12 cellular contexts compared by ENCODE assay signal in genomic region chr18:29892960-29893558, GRCh38.
A peak's percentile ranks its signal among the peaks of the same experiment; 100 is the strongest.
DNase-seq lines count a peak whose midpoint lies in the region; ATAC-seq, FAIRE-seq and TF ChIP-seq lines count a peak whose summit lies in the region.
"Had no signal": no experiment of that assay in that cellular context is flagged by ENCODE, and none has a peak within 500 bp of the region (broad histone marks: within the 10 kb centered on the region; RNA-seq: fewer than 3 reads in every experiment).

No MANE protein-coding gene starts in this region.

- H3K27me3 Mint-ChIP-seq in GM23338 (ENCODE audit: insufficient read depth, low read depth, poor library complexity) (no peaks in the 10 kb centered on the region), immature natural killer cell (ENCODE audit: low read depth in 3 of 3) (no peaks in the 10 kb centered on the region)

- CTCF ChIA-PET in BJ (lab: Yijun Ruan, JAX): no interaction called here

- FAIRE-seq in islet of Langerhans (lab: Jason Lieb, UNC): peak; percentile 88

- no peak overlapping the region for H2AFZ ChIP-seq in GM23338
- no peak overlapping the region for H2AFZ ChIP-seq in SU-DHL-6 (ENCODE audit: low read depth, low read length, severe bottlenecking)

- H3K27ac ChIP-seq in GM23338 (ENCODE audit: low read depth) (no peak overlapping the region), SU-DHL-6 (ENCODE audit: low read depth, low read length) (no peak overlapping the region)
- H3K27ac ChIP-seq: esophagus squamous epithelium, neutrophil had no signal

- H3K27me3 ChIP-seq in BJ (ENCODE audit: control insufficient read depth, insufficient read depth, low read length) (no peaks in the 10 kb centered on the region), GM23338 (ENCODE audit: insufficient read depth) (no peaks in the 10 kb centered on the region), SU-DHL-6 (ENCODE audit: low read length) (no peaks in the 10 kb centered on the region)
- H3K27me3 ChIP-seq: esophagus squamous epithelium, neutrophil had no signal

- H3K9ac ChIP-seq in SU-DHL-6 (ENCODE audit: low read length): no peak overlapping the region

- H3K4me2 ChIP-seq in GM23338 (no peak overlapping the region), SU-DHL-6 (ENCODE audit: low read depth, low read length, poor library complexity, severe bottlenecking) (no peak overlapping the region)

- H3K36me3 Mint-ChIP-seq in GM23338 (ENCODE audit: low read depth) (peaks cover 4% of the 10 kb centered on the region; the same call in 1 of the 3 replicates), immature natural killer cell (no peaks in the 10 kb centered on the region)

- DNase-seq in BJ (ENCODE audit: low read depth): no peak
- peak; percentile 39 for DNase-seq in GM23338 (ENCODE audit: low spot score)
- no peak for DNase-seq in iPS-NIHi7 (ENCODE audit: extremely low spot score)
- DNase-seq in iPS-NIHi11 (ENCODE audit: low spot score): no peak
- no peak for DNase-seq in D341Med (ENCODE audit: low spot score)
- DNase-seq in immature natural killer cell: no peak
- DNase-seq: esophagus squamous epithelium had no signal

- no peak overlapping the region for H3K4me3 ChIP-seq in BJ (ENCODE audit: low read depth, low read length)
- no peak overlapping the region for H3K4me3 ChIP-seq in GM23338
- H3K4me3 ChIP-seq in SU-DHL-6 (ENCODE audit: insufficient read depth, low read length, poor library complexity, severe bottlenecking): no peak overlapping the region
- H3K4me3 ChIP-seq: esophagus squamous epithelium had no signal

- H4K20me1 ChIP-seq in GM23338 (replicated peaks; ENCODE audit: insufficient read depth) (no peaks in the 10 kb centered on the region), SU-DHL-6 (ENCODE audit: low read depth, low read length) (no peaks in the 10 kb centered on the region)

- H3K79me2 ChIP-seq in GM23338 (replicated peaks; ENCODE audit: insufficient read depth): no peaks in the 10 kb centered on the region
- H3K79me2 ChIP-seq in SU-DHL-6 (ENCODE audit: insufficient read depth, low read length): no peaks in the 10 kb centered on the region

- POLR2A ChIA-PET in BJ (lab: Charles Lee): no interaction called here

- H3K9me2 ChIP-seq in GM23338 (ENCODE audit: insufficient read depth) (no peaks in the 10 kb centered on the region), SU-DHL-6 (replicated peaks; ENCODE audit: insufficient read depth, low read length) (no peaks in the 10 kb centered on the region)

- no peaks in the 10 kb centered on the region for H3K4me1 ChIP-seq in GM23338 (ENCODE audit: insufficient read depth)
- H3K4me1 ChIP-seq: esophagus squamous epithelium had no signal

- H3K4me1 Mint-ChIP-seq in GM23338 (no peaks in the 10 kb centered on the region), immature natural killer cell (no peaks in the 10 kb centered on the region)

- no peaks in the 10 kb centered on the region for H3K9me3 ChIP-seq in SU-DHL-6 (ENCODE audit: insufficient read depth, low read length)
- H3K9me3 ChIP-seq: esophagus squamous epithelium, neutrophil had no signal

- no peak for ATAC-seq in GM23338

- TF ChIP-seq CTCF in BJ (IDR thresholded peaks at IDR 0.05; ENCODE audit: insufficient read depth, low read depth, low read length) (peak; percentile 37), GM23338 (conservative IDR thresholded peaks at IDR 0.05; ENCODE audit: low read depth in 2 of 2) (peak; percentile 51 to 73), SU-DHL-6 (IDR thresholded peaks at IDR 0.05; ENCODE audit: insufficient read depth, low read length, poor library complexity, severe bottlenecking) (peak; percentile 47)

- H3K27ac Mint-ChIP-seq in GM23338 (no peak overlapping the region), immature natural killer cell (no peak overlapping the region)
- H3K27ac Mint-ChIP-seq: activated T-helper 2 cell treated with anti-CD3 and anti-CD28 coated beads, Interferon-gamma antibody, Interleukin-2, Interleukin-4, amounts not matched to agents 10 μg/mL and 5 μg/mL and 100 μg/mL, durations not matched to agents 14 hours and 24 hours and 36 hours; T-helper 1 cell treated with Interleukin-12 subunit alpha and Interleukin-12 subunit beta and Interleukin-4 antibody, amounts not matched to agents 30 μg/mL and 1 μg/mL, for 36 hours had no signal

- H3K9me3 Mint-ChIP-seq in GM23338 (no peaks in the 10 kb centered on the region), immature natural killer cell (peaks cover 7 to 24% (median 12%) of the 10 kb centered on the region in 6 donors)

- H3K4me3 Mint-ChIP-seq in GM23338 (no peak overlapping the region), immature natural killer cell (no peak overlapping the region)
- H3K4me3 Mint-ChIP-seq: T-helper 1 cell treated with Interleukin-12 subunit alpha and Interleukin-12 subunit beta and Interleukin-4 antibody, amounts not matched to agents 30 μg/mL and 1 μg/mL, for 36 hours had no signal

- H3K36me3 ChIP-seq in BJ (ENCODE audit: control insufficient read depth, insufficient read depth, low read length): no peaks in the 10 kb centered on the region
- H3K36me3 ChIP-seq in GM23338 (ENCODE audit: insufficient read depth): no peaks in the 10 kb centered on the region
- H3K36me3 ChIP-seq in SU-DHL-6 (ENCODE audit: low read length): no peaks in the 10 kb centered on the region
- H3K36me3 ChIP-seq: esophagus squamous epithelium, neutrophil had no signal

- H3F3A ChIP-seq in GM23338 (replicated peaks; ENCODE audit: low read depth) (no peaks in the 10 kb centered on the region), SU-DHL-6 (ENCODE audit: insufficient read depth) (no peaks in the 10 kb centered on the region)

TF ChIP-seq in GM23338, 12 proteins besides CTCF, POLR2A, EP300 and RAD21 (continues in another document):
- no peak for TF ChIP-seq ZNF331 (CRISPR knock-in tag; IDR thresholded peaks at IDR 0.05; ENCODE audit: low read depth)
- TF ChIP-seq ETS1 (IDR thresholded peaks at IDR 0.05): no peak
- TF ChIP-seq REST (IDR thresholded peaks at IDR 0.05; ENCODE audit: unreplicated experiment): no peak
